In the genomic region with DNA sequence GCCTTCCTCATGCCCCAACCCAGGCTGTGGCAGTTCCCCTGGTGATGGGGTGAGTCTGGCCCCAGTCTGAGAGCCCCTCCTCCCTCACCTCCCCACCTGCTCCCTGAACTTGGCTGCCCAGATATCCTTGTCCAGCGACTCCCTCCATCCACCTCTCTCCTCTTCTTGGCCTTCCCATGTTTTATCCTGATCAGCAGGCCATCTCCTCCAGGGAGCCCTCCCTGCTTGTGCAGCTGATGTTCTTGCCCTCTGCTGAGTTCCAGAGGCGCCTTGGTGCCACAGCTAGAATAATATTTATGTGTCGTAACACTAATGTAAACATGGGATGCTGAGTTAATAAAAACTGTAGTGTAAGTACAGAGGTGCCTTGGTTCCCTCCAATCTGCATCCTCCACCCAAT, we compare ENCODE assay signal across 1 cellular context.
TF ChIP-seq lines count a peak whose summit lies in the region.

No MANE protein-coding gene starts in this region.

TF ChIP-seq in IMR-90, 13 proteins besides CTCF, POLR2A, EP300 and RAD21 (continued from another document):
- TF ChIP-seq, protein P1, sequence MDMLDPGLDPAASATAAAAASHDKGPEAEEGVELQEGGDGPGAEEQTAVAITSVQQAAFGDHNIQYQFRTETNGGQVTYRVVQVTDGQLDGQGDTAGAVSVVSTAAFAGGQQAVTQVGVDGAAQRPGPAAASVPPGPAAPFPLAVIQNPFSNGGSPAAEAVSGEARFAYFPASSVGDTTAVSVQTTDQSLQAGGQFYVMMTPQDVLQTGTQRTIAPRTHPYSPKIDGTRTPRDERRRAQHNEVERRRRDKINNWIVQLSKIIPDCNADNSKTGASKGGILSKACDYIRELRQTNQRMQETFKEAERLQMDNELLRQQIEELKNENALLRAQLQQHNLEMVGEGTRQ (IDR thresholded peaks at IDR 0.05; ENCODE audit: low read depth, low read length): no peak
- TF ChIP-seq, protein P2, sequence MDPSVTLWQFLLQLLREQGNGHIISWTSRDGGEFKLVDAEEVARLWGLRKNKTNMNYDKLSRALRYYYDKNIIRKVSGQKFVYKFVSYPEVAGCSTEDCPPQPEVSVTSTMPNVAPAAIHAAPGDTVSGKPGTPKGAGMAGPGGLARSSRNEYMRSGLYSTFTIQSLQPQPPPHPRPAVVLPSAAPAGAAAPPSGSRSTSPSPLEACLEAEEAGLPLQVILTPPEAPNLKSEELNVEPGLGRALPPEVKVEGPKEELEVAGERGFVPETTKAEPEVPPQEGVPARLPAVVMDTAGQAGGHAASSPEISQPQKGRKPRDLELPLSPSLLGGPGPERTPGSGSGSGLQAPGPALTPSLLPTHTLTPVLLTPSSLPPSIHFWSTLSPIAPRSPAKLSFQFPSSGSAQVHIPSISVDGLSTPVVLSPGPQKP (IDR thresholded peaks at IDR 0.05; ENCODE audit: borderline replicate concordance, low read depth, low read length): no peak
- TF ChIP-seq MAZ (IDR thresholded peaks at IDR 0.05; ENCODE audit: borderline replicate concordance, low read depth, low read length): no peak
- no peak for TF ChIP-seq CEBPB (IDR thresholded peaks at IDR 0.05; ENCODE audit: low read depth, low read length)
- TF ChIP-seq RCOR1 (IDR thresholded peaks at IDR 0.05; ENCODE audit: insufficient replicate concordance, low read length): no peak
- no peak for TF ChIP-seq NFE2L2 (IDR thresholded peaks at IDR 0.05; ENCODE audit: low read depth, low read length)
